In the genomic region with DNA sequence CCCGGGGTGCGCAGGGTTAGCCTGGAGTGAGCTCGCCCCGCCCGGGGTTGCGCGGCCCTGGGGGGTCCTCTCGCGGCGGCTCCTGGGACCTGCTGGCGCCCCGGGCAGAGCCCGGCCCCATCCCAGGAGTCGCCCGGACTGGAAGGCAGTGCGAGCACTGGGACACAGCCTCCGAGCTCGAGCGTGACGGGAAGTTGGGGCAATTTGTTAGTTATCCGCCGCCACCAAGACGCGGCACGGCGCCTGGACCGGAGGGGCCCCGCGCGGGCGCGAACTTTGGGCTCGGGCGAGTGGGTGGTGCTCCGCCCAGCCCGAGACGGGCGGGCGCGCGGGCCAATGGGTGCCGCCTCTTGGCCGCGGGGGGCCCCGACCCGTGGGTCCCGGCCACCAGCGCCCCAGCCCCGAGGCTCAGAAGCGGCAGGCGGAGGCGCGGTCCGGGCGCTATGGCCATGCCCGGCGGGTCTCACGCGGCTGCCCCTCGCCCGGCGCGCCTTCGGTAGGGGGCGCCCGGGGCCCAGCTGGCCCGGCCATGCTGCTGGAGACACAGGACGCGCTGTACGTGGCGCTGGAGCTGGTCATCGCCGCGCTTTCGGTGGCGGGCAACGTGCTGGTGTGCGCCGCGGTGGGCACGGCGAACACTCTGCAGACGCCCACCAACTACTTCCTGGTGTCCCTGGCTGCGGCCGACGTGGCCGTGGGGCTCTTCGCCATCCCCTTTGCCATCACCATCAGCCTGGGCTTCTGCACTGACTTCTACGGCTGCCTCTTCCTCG, we compare ENCODE assay signal across 8 cellular contexts. TPM values are rescaled to one million over a fixed set of nuclear protein-coding genes. Genes with fewer than 3 reads are reported as not detected.
DNase-seq lines count a peak whose midpoint lies in the region; ATAC-seq and TF ChIP-seq lines count a peak whose summit lies in the region.

A gene (plus strand): TSS at position 411 of the 773 bp plus-strand sequence. CDS start 119 bp downstream, at position 530.

- 1% methylated on average over 90 of the region's 90 CpGs for WGBS in thymus

- H3K27ac ChIP-seq in naive thymus-derived CD4-positive, alpha-beta T cell (ENCODE audit: low read depth, low read length) = no peak within 1 kb of the TSS
- H3K27ac ChIP-seq in thymus (ENCODE audit: low read depth) = no peak within 1 kb of the TSS

- H3K27ac Mint-ChIP-seq in HFFc6 = peak within 1 kb of the TSS; percentile 1; the same call in 1 of the 2 replicates
- peak within 1 kb of the TSS in 1 of 9 donors; percentile 33 for H3K27ac Mint-ChIP-seq in naive thymus-derived CD4-positive, alpha-beta T cell

- H3K36me3 ChIP-seq in naive thymus-derived CD4-positive, alpha-beta T cell (ENCODE audit: control insufficient read depth in 2 of 3, insufficient read depth in 3 of 3, low read length in 3 of 3) = no peaks in the 10 kb centered on the region
- no peaks in the 10 kb centered on the region for H3K36me3 ChIP-seq in thymus (ENCODE audit: control insufficient read depth, insufficient read depth)

- peaks cover 31% of the 10 kb centered on the region for H3K4me1 Mint-ChIP-seq in HFFc6 (ENCODE audit: low read depth)
- peaks cover 8 to 15% (median 9%) of the 10 kb centered on the region in 7 donors for H3K4me1 Mint-ChIP-seq in naive thymus-derived CD4-positive, alpha-beta T cell

- H3K9me3 Mint-ChIP-seq in HFFc6 = no peaks in the 10 kb centered on the region; the same call in 1 of the 2 replicates
- H3K9me3 Mint-ChIP-seq in naive thymus-derived CD4-positive, alpha-beta T cell = no peaks in the 10 kb centered on the region

- no peaks in the 10 kb centered on the region for H3K4me1 ChIP-seq in naive thymus-derived CD4-positive, alpha-beta T cell (ENCODE audit: control insufficient read depth in 2 of 2, insufficient read depth in 2 of 2, low read length in 2 of 2)
- H3K4me1 ChIP-seq in thymus (ENCODE audit: control insufficient read depth, insufficient read depth, low read length) = peaks cover 15% of the 10 kb centered on the region

- DNase-seq in EL = peak; percentile 84
- peak; percentile 17 for DNase-seq in HFFc6
- DNase-seq in NOMO-1 treated with DMSO at 0.1 percent for 48 hours (lab: John Stamatoyannopoulos, UW; ENCODE audit: unreplicated experiment) = peak; percentile 62
- DNase-seq in activated T-cell treated with anti-CD3 and anti-CD28 coated beads, Interleukin-2, amount 50 U/mL, for 48 hours = peak; percentile 74 to 78
- peak; percentile 50 for DNase-seq in fibroblast of peridontal ligament (ENCODE audit: extremely low read depth)
- peak in 8 of 9 donors; percentile 5 to 77 (median 24) for DNase-seq in naive thymus-derived CD4-positive, alpha-beta T cell

- H3K27me3 ChIP-seq in naive thymus-derived CD4-positive, alpha-beta T cell (ENCODE audit: control insufficient read depth in 2 of 2, insufficient read depth in 2 of 2, low read length in 2 of 2) = peaks cover 0 to 7% of the 10 kb centered on the region in 2 donors
- peaks cover 29% of the 10 kb centered on the region for H3K27me3 ChIP-seq in thymus (ENCODE audit: control insufficient read depth, insufficient read depth)

- H3K36me3 Mint-ChIP-seq in HFFc6 (ENCODE audit: low read depth) = no peaks in the 10 kb centered on the region; the same call in 1 of the 2 replicates
- H3K36me3 Mint-ChIP-seq in naive thymus-derived CD4-positive, alpha-beta T cell = peaks cover 0 to 4% (median 1%) of the 10 kb centered on the region in 5 donors

- peak within 1 kb of the TSS; percentile 79 for H3K4me3 Mint-ChIP-seq in HFFc6
- H3K4me3 Mint-ChIP-seq in naive thymus-derived CD4-positive, alpha-beta T cell = peak within 1 kb of the TSS; percentile 78 to 97 (median 83)

- intact Hi-C loops in naive thymus-derived CD4-positive, alpha-beta T cell (cut with micrococcal nuclease) = loop anchor here (1.0 kb wide), 3 partner anchors 14 to 54 kb away; a partner anchor contains a TSS

- H3K27me3 Mint-ChIP-seq in HFFc6 (ENCODE audit: insufficient read depth) = peaks cover 9% of the 10 kb centered on the region
- peaks cover 25 to 53% (median 27%) of the 10 kb centered on the region in 5 donors for H3K27me3 Mint-ChIP-seq in naive thymus-derived CD4-positive, alpha-beta T cell

- no peaks in the 10 kb centered on the region for H3K9me3 ChIP-seq in naive thymus-derived CD4-positive, alpha-beta T cell (ENCODE audit: control insufficient read depth in 2 of 3, low read length in 3 of 3)
- H3K9me3 ChIP-seq in thymus (ENCODE audit: control insufficient read depth) = peaks cover 1% of the 10 kb centered on the region

- peak; percentile 71 for TF ChIP-seq CTCF in HFFc6 (IDR thresholded peaks at IDR 0.05)

- POLR2A ChIA-PET in naive thymus-derived CD4-positive, alpha-beta T cell (lab: Charles Lee) = no interaction called here

- CTCF ChIA-PET in naive thymus-derived CD4-positive, alpha-beta T cell (lab: Charles Lee) = interaction anchor here (1.1 kb wide), 1 partner anchor 52 kb away, joined by 4 read pairs; no protein-coding TSS in a partner anchor

- peak within 1 kb of the TSS; percentile 60 for H3K4me3 ChIP-seq in naive thymus-derived CD4-positive, alpha-beta T cell (ENCODE audit: low read length)
- peak within 1 kb of the TSS; percentile 54 for H3K4me3 ChIP-seq in thymus (ENCODE audit: low read length)

- peak; percentile 75 for ATAC-seq in naive thymus-derived CD4-positive, alpha-beta T cell
- ATAC-seq in GM21723 (IDR thresholded peaks at IDR 0.05; ENCODE audit: unreplicated experiment) = no peak

RNA-seq across cellular contexts. Expression of the gene that starts here (rescaled TPM):
- total RNA-seq in HFFc6 (2021; fragmentation: NEBNext Ultra II Directional; extraction: Animal tissue kit (Norgen Biotek cat#: 25700)) = 1 to 10 TPM in 3 of 6 experiments, under 1 TPM in 3; 0.91 to 1.2 (median 1.0) TPM
- total RNA-seq in naive thymus-derived CD4-positive, alpha-beta T cell = 1 to 10 TPM in 2 of 5 experiments, under 1 TPM in 1, not detected in 2; 0.50 to 2.2 (median 1.6) TPM
- 1 to 10 TPM in 1 of 2 donors, under 1 TPM in 1; 0.71 to 2.6 TPM for polyA plus RNA-seq in naive thymus-derived CD4-positive, alpha-beta T cell
- polyA plus RNA-seq in thymus = 1.1 TPM

Comparison
In these comparisons a context has a peak if more than half of its experiments do, and no peak if none do; other contexts are left out.
1. DNase-seq: peak in every context shown above with its lines; median percentile 84 in EL; 76 in activated T-cell treated with anti-CD3 and anti-CD28 coated beads, Interleukin-2, amount 50 U/mL, for 48 hours; 62 in NOMO-1 treated with DMSO at 0.1 percent for 48 hours; 50 in fibroblast of peridontal ligament; 24 in naive thymus-derived CD4-positive, alpha-beta T cell; 17 in HFFc6.